Comparison of ENCODE assay signal across 1 cellular context in genomic region chr12:50641566-50641965, GRCh38.
A peak's percentile ranks its signal among the peaks of the same experiment; 100 is the strongest.
TF ChIP-seq lines count a peak whose summit lies in the region.

No MANE protein-coding gene starts in this region.

TF ChIP-seq in K562, 482 proteins besides CTCF, POLR2A, EP300 and RAD21 (continued from another document and continues in another):
- no peak for TF ChIP-seq GTF2B (IDR thresholded peaks at IDR 0.05; ENCODE audit: extremely low read depth, insufficient read length)
- no peak for TF ChIP-seq ZNF75A (CRISPR knock-in tag; IDR thresholded peaks at IDR 0.05)
- TF ChIP-seq YY1 (IDR thresholded peaks at IDR 0.05; ENCODE audit: borderline replicate concordance in 1 of 3, control insufficient read depth in 1 of 3, extremely low read depth in 1 of 3, insufficient read depth in 3 of 3, insufficient read length in 1 of 3, insufficient replicate concordance in 2 of 3, low read depth in 1 of 3, low read length in 2 of 3) = no peak
- no peak for TF ChIP-seq E4F1 (CRISPR knock-in tag; IDR thresholded peaks at IDR 0.05; ENCODE audit: borderline replicate concordance)
- no peak for TF ChIP-seq ZNF764 (CRISPR knock-in tag; IDR thresholded peaks at IDR 0.05; ENCODE audit: low read depth)
- TF ChIP-seq TAL1 (IDR thresholded peaks at IDR 0.05) = peak; percentile 78
- TF ChIP-seq TAF15 (IDR thresholded peaks at IDR 0.05; ENCODE audit: low read depth, low read length) = no peak
- no peak for TF ChIP-seq POLR3A (IDR thresholded peaks at IDR 0.05; ENCODE audit: borderline replicate concordance, extremely low read depth, insufficient read depth, insufficient read length)
- TF ChIP-seq ZBTB1 (CRISPR knock-in tag; IDR thresholded peaks at IDR 0.05; ENCODE audit: borderline replicate concordance, low read depth) = no peak
- TF ChIP-seq DPF2 (IDR thresholded peaks at IDR 0.05) = peak; percentile 60; the same call in 1 of the 2 replicates
- no peak for TF ChIP-seq NFIC (IDR thresholded peaks at IDR 0.05)
- TF ChIP-seq E2F3 (CRISPR knock-in tag; IDR thresholded peaks at IDR 0.05) = no peak
- TF ChIP-seq TRIM24 (IDR thresholded peaks at IDR 0.05) = no peak
- no peak for TF ChIP-seq ZBTB34 (CRISPR knock-in tag; IDR thresholded peaks at IDR 0.05)
- peak; percentile 89 for TF ChIP-seq MAX (CRISPR knock-in tag; IDR thresholded peaks at IDR 0.05)
- TF ChIP-seq TBL1XR1 (IDR thresholded peaks at IDR 0.05; ENCODE audit: low read length in 2 of 2) = no peak
- TF ChIP-seq BHLHE40 (IDR thresholded peaks at IDR 0.05; ENCODE audit: low read length) = peak; percentile 87
- TF ChIP-seq ZNF280A (IDR thresholded peaks at IDR 0.05; ENCODE audit: low read depth, partially characterized antibody) = no peak
- TF ChIP-seq MECOM (CRISPR knock-in tag; IDR thresholded peaks at IDR 0.05) = no peak
- no peak for TF ChIP-seq CUX1 (CRISPR knock-in tag; IDR thresholded peaks at IDR 0.05)
- TF ChIP-seq MGA (IDR thresholded peaks at IDR 0.05) = peak; percentile 40; the same call in 1 of the 2 replicates
- TF ChIP-seq MTA2 (IDR thresholded peaks at IDR 0.05; ENCODE audit: low read depth) = peak; percentile 20; the same call in 1 of the 2 replicates
- no peak for TF ChIP-seq NFYB (IDR thresholded peaks at IDR 0.05; ENCODE audit: extremely low read depth, insufficient read length)
- no peak for TF ChIP-seq ZMIZ1 (IDR thresholded peaks at IDR 0.05; ENCODE audit: low read depth in 2 of 2, low read length in 2 of 2)
- TF ChIP-seq POLR2G (IDR thresholded peaks at IDR 0.05; ENCODE audit: low read depth, low read length) = no peak
